In genomic region chr21:34724131-34724856, GRCh38 we compare ENCODE assay signal across 1 cellular context.
TF ChIP-seq lines count a peak whose summit lies in the region.

No MANE protein-coding gene starts in this region.

TF ChIP-seq in IMR-90, 13 proteins besides CTCF, POLR2A, EP300 and RAD21 (continued from another document):
- TF ChIP-seq, protein P1, sequence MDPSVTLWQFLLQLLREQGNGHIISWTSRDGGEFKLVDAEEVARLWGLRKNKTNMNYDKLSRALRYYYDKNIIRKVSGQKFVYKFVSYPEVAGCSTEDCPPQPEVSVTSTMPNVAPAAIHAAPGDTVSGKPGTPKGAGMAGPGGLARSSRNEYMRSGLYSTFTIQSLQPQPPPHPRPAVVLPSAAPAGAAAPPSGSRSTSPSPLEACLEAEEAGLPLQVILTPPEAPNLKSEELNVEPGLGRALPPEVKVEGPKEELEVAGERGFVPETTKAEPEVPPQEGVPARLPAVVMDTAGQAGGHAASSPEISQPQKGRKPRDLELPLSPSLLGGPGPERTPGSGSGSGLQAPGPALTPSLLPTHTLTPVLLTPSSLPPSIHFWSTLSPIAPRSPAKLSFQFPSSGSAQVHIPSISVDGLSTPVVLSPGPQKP (IDR thresholded peaks at IDR 0.05; ENCODE audit: borderline replicate concordance, low read depth, low read length): no peak
- no peak for TF ChIP-seq RFX5 (IDR thresholded peaks at IDR 0.05; ENCODE audit: low read depth, low read length)
- TF ChIP-seq NFE2L2 (IDR thresholded peaks at IDR 0.05; ENCODE audit: low read depth, low read length): no peak
- no peak for TF ChIP-seq MXI1 (IDR thresholded peaks at IDR 0.05; ENCODE audit: borderline replicate concordance, low read depth, low read length)
- TF ChIP-seq CEBPB (IDR thresholded peaks at IDR 0.05; ENCODE audit: low read depth, low read length): no peak
- TF ChIP-seq CHD1 (IDR thresholded peaks at IDR 0.05; ENCODE audit: low read depth, low read length): no peak
- TF ChIP-seq MAFK (IDR thresholded peaks at IDR 0.05; ENCODE audit: low read depth, low read length): no peak
- no peak for TF ChIP-seq RCOR1 (IDR thresholded peaks at IDR 0.05; ENCODE audit: insufficient replicate concordance, low read length)
- TF ChIP-seq BHLHE40 (IDR thresholded peaks at IDR 0.05; ENCODE audit: low read depth, low read length): no peak
- TF ChIP-seq SMC3 (IDR thresholded peaks at IDR 0.05; ENCODE audit: low read depth, low read length): no peak
- TF ChIP-seq FOS (IDR thresholded peaks at IDR 0.05; ENCODE audit: low read depth, low read length): no peak
TF ChIP-seq in IMR-90: peak in this region for 0.
